ENCODE assay signal across 16 cellular contexts in the genomic region with DNA sequence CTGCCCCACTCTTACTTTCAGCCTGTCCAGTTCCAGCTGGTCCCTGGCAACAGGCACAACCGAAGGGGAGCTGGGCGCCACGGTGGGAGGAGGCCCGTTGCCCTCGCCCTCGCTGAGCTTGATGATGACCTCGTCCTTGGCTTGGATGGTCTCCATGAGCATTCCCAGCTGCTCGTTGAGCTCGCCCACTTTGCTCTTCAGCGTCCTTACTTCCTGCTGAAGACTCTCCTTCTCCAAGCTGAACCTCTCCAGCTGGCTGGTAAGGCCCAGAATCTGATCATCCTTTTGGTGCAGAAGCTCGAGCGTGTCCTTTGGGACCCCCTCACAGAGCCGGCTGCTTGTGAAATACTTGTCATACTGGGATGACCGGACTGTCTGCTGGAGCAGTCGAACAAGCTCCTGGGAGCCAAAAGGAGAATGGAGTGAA. TPM values are rescaled to one million over a fixed set of nuclear protein-coding genes. Genes with fewer than 3 reads are reported as not detected.
DNase-seq lines count a peak whose midpoint lies in the region; TF ChIP-seq lines count a peak whose summit lies in the region.
"Had no signal": no experiment of that assay in that cellular context is flagged by ENCODE, and none has a peak within 500 bp of the region (broad histone marks: within the 10 kb centered on the region; RNA-seq: fewer than 3 reads in every experiment).

No MANE protein-coding gene starts in this region.

- H3K27me3 ChIP-seq in Peyer's patch: no peaks in the 10 kb centered on the region
- H3K27me3 ChIP-seq in muscle layer of duodenum (ENCODE audit: low read depth, low read length): no peaks in the 10 kb centered on the region
- H3K27me3 ChIP-seq in subcutaneous abdominal adipose tissue (ENCODE audit: control insufficient read depth in 5 of 5, insufficient read depth in 4 of 5, low read length in 5 of 5): no peaks in the 10 kb centered on the region
- H3K27me3 ChIP-seq in HAP-1 (ENCODE audit: low read depth): no peaks in the 10 kb centered on the region
- H3K27me3 ChIP-seq: cardiac muscle cell, SJSA1 had no signal

- peaks cover 2% of the 10 kb centered on the region for H3K36me3 Mint-ChIP-seq in progenitor cell of endocrine pancreas (ENCODE audit: insufficient read depth)

- DNase-seq in Peyer's patch (no peak), fibroblast of peridontal ligament (ENCODE audit: extremely low read depth) (peak; percentile 19), HAP-1 (ENCODE audit: low spot score in 2 of 2) (no peak), progenitor cell of endocrine pancreas (ENCODE audit: low spot score, unreplicated experiment) (no peak)
- no peak for DNase-seq in stimulated activated CD8-positive, alpha-beta memory T cell treated with anti-CD3 and anti-CD28 coated beads, Interleukin-4, amount 100 ng/mL, for 48 hours
- no peak for DNase-seq in activated effector memory CD4-positive, alpha-beta T cell treated with anti-CD3 and anti-CD28 coated beads, Interleukin-2, amount 50 U/mL, for 16 hours
- DNase-seq: activated B cell treated with CpG ODN at 0.5 μM for 24 hours; EL; HCEC 1CT; naive thymus-derived CD8-positive, alpha-beta T cell; NCI-H1092 had no signal

- no peaks in the 10 kb centered on the region for H3K27me3 Mint-ChIP-seq in progenitor cell of endocrine pancreas
- H3K27me3 Mint-ChIP-seq: activated B cell treated with CpG ODN at 0.5 μM for 24 hours; naive thymus-derived CD8-positive, alpha-beta T cell had no signal

- H3K9me3 ChIP-seq in Peyer's patch (no peaks in the 10 kb centered on the region), muscle layer of duodenum (ENCODE audit: control insufficient read depth in 1 of 2, low read length in 2 of 2) (no peaks in the 10 kb centered on the region), subcutaneous abdominal adipose tissue (ENCODE audit: control insufficient read depth in 5 of 5, low read length in 5 of 5) (no peaks in the 10 kb centered on the region), HAP-1 (no peaks in the 10 kb centered on the region)
- H3K9me3 ChIP-seq: SJSA1 had no signal

- H3K9me3 Mint-ChIP-seq in progenitor cell of endocrine pancreas (ENCODE audit: low read depth): no peaks in the 10 kb centered on the region
- H3K9me3 Mint-ChIP-seq: activated B cell treated with CpG ODN at 0.5 μM for 24 hours; naive thymus-derived CD8-positive, alpha-beta T cell had no signal

- H3K27ac Mint-ChIP-seq in progenitor cell of endocrine pancreas: no peak overlapping the region
- H3K27ac Mint-ChIP-seq: activated B cell treated with CpG ODN at 0.5 μM for 24 hours had no signal

- peaks cover 10% of the 10 kb centered on the region for H3K4me1 Mint-ChIP-seq in progenitor cell of endocrine pancreas (ENCODE audit: low read depth)

- H3K9ac ChIP-seq in subcutaneous abdominal adipose tissue (ENCODE audit: low read length in 5 of 5): peak overlapping the region in 1 of 5 donors; percentile 34

- H3K36me3 ChIP-seq in Peyer's patch: peaks cover 0 to 83% (median 0%) of the 10 kb centered on the region in 3 donors
- H3K36me3 ChIP-seq in muscle layer of duodenum (ENCODE audit: control insufficient read depth in 1 of 2, insufficient read depth in 2 of 2, low read length in 2 of 2): peaks cover 23 to 24% of the 10 kb centered on the region in 2 donors
- H3K36me3 ChIP-seq in subcutaneous abdominal adipose tissue (ENCODE audit: control insufficient read depth in 5 of 5, insufficient read depth in 5 of 5, low read length in 5 of 5): peaks cover 2 to 65% (median 57%) of the 10 kb centered on the region in 5 donors
- H3K36me3 ChIP-seq in HAP-1 (replicated peaks): peaks cover 37% of the 10 kb centered on the region
- H3K36me3 ChIP-seq: cardiac muscle cell had no signal

- no peak for TF ChIP-seq POLR2A in Peyer's patch (IDR thresholded peaks at IDR 0.05)

- in situ Hi-C loops in HAP-1 (cut with MboI; ENCODE audit: low sequenced_read_pairs): no loop called here

- H3K4me1 ChIP-seq in Peyer's patch: peaks cover 0 to 21% (median 0%) of the 10 kb centered on the region in 4 donors
- peaks cover 14% of the 10 kb centered on the region in 2 donors for H3K4me1 ChIP-seq in muscle layer of duodenum (ENCODE audit: control insufficient read depth in 1 of 2, insufficient read depth in 2 of 2, low read length in 2 of 2)
- peaks cover 10 to 51% (median 46%) of the 10 kb centered on the region in 5 donors for H3K4me1 ChIP-seq in subcutaneous abdominal adipose tissue (ENCODE audit: control insufficient read depth in 5 of 5, insufficient read depth in 5 of 5, low read length in 5 of 5)
- H3K4me1 ChIP-seq in HAP-1: no peaks in the 10 kb centered on the region
- H3K4me1 ChIP-seq: SJSA1 had no signal

- TF ChIP-seq CTCF in Peyer's patch (IDR thresholded peaks at IDR 0.05) (no peak), progenitor cell of endocrine pancreas (IDR thresholded peaks at IDR 0.05; ENCODE audit: unreplicated experiment) (no peak)

- H3K27ac ChIP-seq in Peyer's patch (peak overlapping the region; percentile 5 to 66 (median 34)), muscle layer of duodenum (ENCODE audit: low read length) (peak overlapping the region; percentile 36), subcutaneous abdominal adipose tissue (ENCODE audit: low read depth, low read length) (peak overlapping the region; percentile 94)
- H3K27ac ChIP-seq: C4-2B, cardiac muscle cell, SJSA1 had no signal

- H3K4me3 ChIP-seq in Peyer's patch (no peak overlapping the region), muscle layer of duodenum (ENCODE audit: low read depth in 1 of 2, low read length in 2 of 2) (no peak overlapping the region), subcutaneous abdominal adipose tissue (ENCODE audit: low read depth in 1 of 5, low read length in 5 of 5) (no peak overlapping the region), HAP-1 (no peak overlapping the region)
- H3K4me3 ChIP-seq: cardiac muscle cell, SJSA1 had no signal

- H3K4me3 Mint-ChIP-seq in progenitor cell of endocrine pancreas (ENCODE audit: low read depth): no peak overlapping the region
- H3K4me3 Mint-ChIP-seq: activated B cell treated with CpG ODN at 0.5 μM for 24 hours; naive thymus-derived CD8-positive, alpha-beta T cell had no signal

RNA-seq across cellular contexts. Expression of gene TBC1D2B, which starts 53.4 kb away (rescaled TPM):
- 10 to 100 TPM; 52.9 to 94.9 (median 72.4) TPM for total RNA-seq in Peyer's patch
- 10.8 and 15.4 TPM in 2 replicates for total RNA-seq in progenitor cell of endocrine pancreas

Comparison
In these comparisons a context has a peak if more than half of its experiments do, and no peak if none do; other contexts are left out.
1. H3K27ac ChIP-seq: peak in every context shown above with its lines; median percentile 94 in subcutaneous abdominal adipose tissue; 36 in muscle layer of duodenum; 34 in Peyer's patch.